8 cellular contexts compared by ENCODE assay signal in genomic region chr1:40404670-40405462, GRCh38. TPM values are rescaled to one million over a fixed set of nuclear protein-coding genes. Genes with fewer than 3 reads are reported as not detected.
DNase-seq lines count a peak whose midpoint lies in the region; ATAC-seq, FAIRE-seq and TF ChIP-seq lines count a peak whose summit lies in the region.

No MANE protein-coding gene starts in this region.

- ATAC-seq in activated CD8-positive, alpha-beta memory T cell treated with anti-CD3 and anti-CD28 coated beads, Interleukin-2, amount 10 ng/mL, durations not matched to agents 7 days and 5 days, result peak; percentile 50
- ATAC-seq in HepG2 (peak; percentile 48; the same call in 1 of the 3 replicates), GM21515 (IDR thresholded peaks at IDR 0.05; ENCODE audit: unreplicated experiment) (no peak)

- H4K20me1 ChIP-seq in HepG2 (ENCODE audit: insufficient read depth, low read length), result no peaks in the 10 kb centered on the region

- H3K4me3 Mint-ChIP-seq in activated CD8-positive, alpha-beta memory T cell treated with anti-CD3 and anti-CD28 coated beads, Interleukin-2, amount 10 ng/mL, durations not matched to agents 7 days and 5 days, result peak overlapping the region; percentile 4

- no peak overlapping the region for H3K4me3 ChIP-seq in HepG2 (replicated peaks in 1 of 3; ENCODE audit: insufficient read depth in 1 of 3, low read depth in 2 of 3, low read length in 3 of 3)

- H3K27ac Mint-ChIP-seq in activated CD8-positive, alpha-beta memory T cell treated with anti-CD3 and anti-CD28 coated beads, Interleukin-2, amount 10 ng/mL, durations not matched to agents 7 days and 5 days, result peak overlapping the region; percentile 82

- WGBS in HepG2 (ENCODE audit: low lambda C conversion rate), result 63% methylated on average over 11 of the region's 11 CpGs

- no TSS peak for BruUV-seq in HepG2 (replicated peaks; lab: Mats Ljungman, UMichigan)

- no peak overlapping the region for H3K9ac ChIP-seq in HepG2 (ENCODE audit: insufficient read depth, low read depth, low read length)

- no peak for DNase-seq in activated CD8-positive, alpha-beta memory T cell treated with anti-CD3 and anti-CD28 coated beads, Interleukin-2, amount 10 ng/mL, durations not matched to agents 7 days and 5 days
- no peak for DNase-seq in activated CD8-positive, alpha-beta memory T cell treated with anti-CD3 and anti-CD28 coated beads for 24 hours
- DNase-seq in SHP77 (lab: John Stamatoyannopoulos, UW), result peak; percentile 24 to 38
- DNase-seq in cerebellar cortex (ENCODE audit: low spot score), result peak; percentile 83
- DNase-seq in HepG2 (ENCODE audit: low spot score), result peak; percentile 60
- peak; percentile 49 for DNase-seq in urothelium cell line (ENCODE audit: low spot score)

- TF ChIP-seq POLR2A in HepG2 (IDR thresholded peaks at IDR 0.05; ENCODE audit: insufficient read depth in 1 of 2, low read depth in 2 of 2, low read length in 2 of 2), result no peak

- H3K9me3 ChIP-seq in HepG2 (ENCODE audit: low read length), result no peaks in the 10 kb centered on the region

- no peaks in the 10 kb centered on the region for H3K27me3 Mint-ChIP-seq in activated CD8-positive, alpha-beta memory T cell treated with anti-CD3 and anti-CD28 coated beads, Interleukin-2, amount 10 ng/mL, durations not matched to agents 7 days and 5 days

- no peak overlapping the region for H3K4me2 ChIP-seq in HepG2 (ENCODE audit: low read depth, low read length)

- H3K36me3 ChIP-seq in HepG2 (replicated peaks in 1 of 2; ENCODE audit: control insufficient read depth in 1 of 2, insufficient read depth in 2 of 2, low read length in 2 of 2), result peaks cover 2 to 24% of the 10 kb centered on the region in 2 experiments; a peak in 4 of 5 replicates

- H3K9me3 Mint-ChIP-seq in activated CD8-positive, alpha-beta memory T cell treated with anti-CD3 and anti-CD28 coated beads, Interleukin-2, amount 10 ng/mL, durations not matched to agents 7 days and 5 days (ENCODE audit: low read depth), result no peaks in the 10 kb centered on the region

- intact Hi-C loops in HepG2 (cut with micrococcal nuclease; ENCODE audit: unreplicated experiment), result loop anchor here (1.0 to 10.0 kb wide), 3 partner anchors 61 to 260 kb away; no protein-coding TSS in a partner anchor

- H3K4me1 ChIP-seq in HepG2 (ENCODE audit: insufficient read depth, low read length), result peaks cover 18% of the 10 kb centered on the region

- no peaks in the 10 kb centered on the region for H3K27me3 ChIP-seq in HepG2 (ENCODE audit: control insufficient read depth in 1 of 2, insufficient read depth in 2 of 2, low read length in 2 of 2)

- peaks cover 54% of the 10 kb centered on the region for H3K4me1 Mint-ChIP-seq in activated CD8-positive, alpha-beta memory T cell treated with anti-CD3 and anti-CD28 coated beads, Interleukin-2, amount 10 ng/mL, durations not matched to agents 7 days and 5 days

- H3K79me2 ChIP-seq in HepG2 (ENCODE audit: insufficient read depth, low read length), result peaks cover 41% of the 10 kb centered on the region

- in situ Hi-C loops in HepG2 (cut with HindIII; ENCODE audit: extremely low pct_ligation_motif_present, low pct_unique_long_range_greater_than_20kb), result loop anchor here (5.0 to 10.0 kb wide), 2 partner anchors 68 to 260 kb away; no protein-coding TSS in a partner anchor

- H3K27ac ChIP-seq in HepG2 (ENCODE audit: extremely low read length, insufficient read depth, low read length), result no peak overlapping the region

- CTCF ChIA-PET in activated CD8-positive, alpha-beta memory T cell treated with anti-CD3 and anti-CD28 coated beads, Interleukin-2, amount 10 ng/mL, durations not matched to agents 7 days and 5 days (lab: Charles Lee), result interaction anchor here (0.6 to 3.4 kb wide), 35 partner anchors 12 to 567 kb away, joined by 3 to 36 read pairs (median 5); partner anchors contain the start of genes CITED4, COL9A2, RLF and SMAP2
- CTCF ChIA-PET in HepG2 (lab: Yijun Ruan, JAX; ENCODE audit: low intra/inter-chr PET ratio, low total read pairs), result interaction anchor here (1.3 to 2.1 kb wide), 4 partner anchors 66 to 261 kb away, joined by 4 to 11 read pairs (median 6); no protein-coding TSS in a partner anchor

- peak; percentile 87 for TF ChIP-seq CTCF in LNCAP (IDR thresholded peaks at IDR 0.05)
- TF ChIP-seq CTCF in HepG2 (CRISPR knock-in tag; IDR thresholded peaks at IDR 0.05), result peak; percentile 78

- H2AFZ ChIP-seq in HepG2 (ENCODE audit: low read length), result no peak overlapping the region

- FAIRE-seq in HepG2 (lab: Jason Lieb, UNC) (no peak), urothelium cell line (lab: Jason Lieb, UNC) (no peak)

- POLR2A ChIA-PET in HepG2 (lab: Yijun Ruan, JAX), result interaction anchor here (0.7 to 1.4 kb wide), 4 partner anchors 31 to 89 kb away, joined by 3 to 4 read pairs (median 4); partner anchors contain the start of genes COL9A2 and SMAP2

- peak; percentile 76 for TF ChIP-seq RAD21 in HepG2 (CRISPR knock-in tag; IDR thresholded peaks at IDR 0.05)

- peaks cover 36% of the 10 kb centered on the region for H3K36me3 Mint-ChIP-seq in activated CD8-positive, alpha-beta memory T cell treated with anti-CD3 and anti-CD28 coated beads, Interleukin-2, amount 10 ng/mL, durations not matched to agents 7 days and 5 days

- no peak for TF ChIP-seq EP300 in HepG2 (IDR thresholded peaks at IDR 0.05; ENCODE audit: low read depth in 2 of 2, low read length in 2 of 2)
- no peak for TF ChIP-seq EP300 in HepG2 (CRISPR knock-in tag; IDR thresholded peaks at IDR 0.05; ENCODE audit: borderline replicate concordance)

TF ChIP-seq in HepG2, 621 proteins besides CTCF, POLR2A, EP300 and RAD21 (continues in another document):
- no peak for TF ChIP-seq HMG20B (CRISPR knock-in tag; conservative IDR thresholded peaks at IDR 0.05)
- TF ChIP-seq ZMAT3 (CRISPR knock-in tag; conservative IDR thresholded peaks at IDR 0.05), result no peak
- TF ChIP-seq PHF20 (CRISPR knock-in tag; IDR thresholded peaks at IDR 0.05), result no peak
- TF ChIP-seq ZNF510 (CRISPR knock-in tag; IDR thresholded peaks at IDR 0.05; ENCODE audit: low read depth), result no peak
- TF ChIP-seq TBX2 (CRISPR knock-in tag; IDR thresholded peaks at IDR 0.05; ENCODE audit: borderline replicate concordance), result no peak
- 0 out of 2 replicates have a peak, but pooled peaks have one; percentile 14 for TF ChIP-seq GATAD2A (CRISPR knock-in tag; IDR thresholded peaks at IDR 0.05)

RNA-seq across cellular contexts. Expression of gene SMAP2, which starts 31.3 kb away (rescaled TPM):
- 100 to 1,000 TPM; 116 to 145 TPM for total RNA-seq in activated CD8-positive, alpha-beta memory T cell treated with anti-CD3 and anti-CD28 coated beads, Interleukin-2, amount 10 ng/mL, durations not matched to agents 7 days and 5 days
- 19.0 and 21.2 TPM in 2 replicates for total RNA-seq in HepG2 (2016; rRNA removed; fragmentation: Illumina TruSeq; extraction: Trizol)
- 3.7 and 4.1 TPM in 2 replicates for total RNA-seq in HepG2 (2016; cell fraction: cytosol; rRNA removed; fragmentation: Illumina TruSeq; extraction: Trizol; ENCODE audit: low read depth)
- total RNA-seq in HepG2 (2016; cell fraction: insoluble cytoplasmic fraction; rRNA removed; fragmentation: Illumina TruSeq; extraction: Trizol), result 17.0 and 17.7 TPM in 2 replicates
- 9.4 and 9.9 TPM in 2 replicates for total RNA-seq in HepG2 (2016; cell fraction: membrane; rRNA removed; fragmentation: Illumina TruSeq; extraction: Trizol)
- 12.5 and 12.6 TPM in 2 replicates for total RNA-seq in HepG2 (2016; cell fraction: nucleus; rRNA removed; fragmentation: Illumina TruSeq; extraction: Trizol)
- 22.3 and 22.5 TPM in 2 replicates for polyA plus RNA-seq in HepG2 (2011; rRNA removed)
- polyA plus RNA-seq in HepG2 (2011; cell fraction: cytosol; rRNA removed), result 19.5 and 21.2 TPM in 2 replicates
- polyA plus RNA-seq in HepG2 (2011; cell fraction: nucleus; rRNA removed), result 14.7 and 15.6 TPM in 2 replicates
- 22.4 and 36.2 TPM in 2 replicates for polyA plus RNA-seq in HepG2 (2012)
- 2.5 and 2.8 TPM in 2 replicates for polyA plus RNA-seq in HepG2 (2016; cell fraction: cytosol; fragmentation: Illumina TruSeq; extraction: Trizol; ENCODE audit: low read depth)
- polyA plus RNA-seq in HepG2 (2016; cell fraction: insoluble cytoplasmic fraction; fragmentation: Illumina TruSeq; extraction: Trizol; ENCODE audit: low read depth), result 24.0 and 32.1 TPM in 2 replicates
- 10.0 and 10.2 TPM in 2 replicates for polyA plus RNA-seq in HepG2 (2016; cell fraction: membrane; fragmentation: Illumina TruSeq; extraction: Trizol; ENCODE audit: low read depth)
- 29.2 and 32.0 TPM in 2 replicates for polyA plus RNA-seq in HepG2 (2016; cell fraction: nucleus; fragmentation: Illumina TruSeq; extraction: Trizol; ENCODE audit: insufficient read depth, low read depth)
- polyA minus RNA-seq in HepG2 (2011; rRNA and poly(A)+ RNA removed; ENCODE audit: low replicate concordance), result 14.4 and 37.7 TPM in 2 replicates
- polyA minus RNA-seq in HepG2 (2011; cell fraction: cytosol; rRNA and poly(A)+ RNA removed), result 14.2 and 14.6 TPM in 2 replicates
- 12.0 and 16.8 TPM in 2 replicates for polyA minus RNA-seq in HepG2 (2011; cell fraction: nucleus; rRNA and poly(A)+ RNA removed)

RNA-seq across cellular contexts. Expression of gene ZFP69B, which starts 45.4 kb away (rescaled TPM):
- total RNA-seq in activated CD8-positive, alpha-beta memory T cell treated with anti-CD3 and anti-CD28 coated beads, Interleukin-2, amount 10 ng/mL, durations not matched to agents 7 days and 5 days, result 1 to 10 TPM; 3.8 to 5.1 TPM
- 7.7 and 10.8 TPM in 2 replicates for total RNA-seq in HepG2 (2016; rRNA removed; fragmentation: Illumina TruSeq; extraction: Trizol)
- 1.2 and 2.3 TPM in 2 replicates for total RNA-seq in HepG2 (2016; cell fraction: cytosol; rRNA removed; fragmentation: Illumina TruSeq; extraction: Trizol; ENCODE audit: low read depth)
- 7.8 and 10.0 TPM in 2 replicates for total RNA-seq in HepG2 (2016; cell fraction: insoluble cytoplasmic fraction; rRNA removed; fragmentation: Illumina TruSeq; extraction: Trizol)
- 6.5 and 6.8 TPM in 2 replicates for total RNA-seq in HepG2 (2016; cell fraction: membrane; rRNA removed; fragmentation: Illumina TruSeq; extraction: Trizol)
- 7.1 TPM in 2 replicates for total RNA-seq in HepG2 (2016; cell fraction: nucleus; rRNA removed; fragmentation: Illumina TruSeq; extraction: Trizol)
- 4.6 and 4.9 TPM in 2 replicates for polyA plus RNA-seq in HepG2 (2011; rRNA removed)
- polyA plus RNA-seq in HepG2 (2011; cell fraction: cytosol; rRNA removed), result 2.2 and 3.9 TPM in 2 replicates
- 2.4 and 3.6 TPM in 2 replicates for polyA plus RNA-seq in HepG2 (2011; cell fraction: nucleus; rRNA removed)
- polyA plus RNA-seq in HepG2 (2012), result 6.1 and 7.8 TPM in 2 replicates
- polyA plus RNA-seq in HepG2 (2016; cell fraction: cytosol; fragmentation: Illumina TruSeq; extraction: Trizol; ENCODE audit: low read depth), result 1.3 and 1.9 TPM in 2 replicates
- polyA plus RNA-seq in HepG2 (2016; cell fraction: insoluble cytoplasmic fraction; fragmentation: Illumina TruSeq; extraction: Trizol; ENCODE audit: low read depth), result 8.4 and 8.8 TPM in 2 replicates
- 3.3 and 3.5 TPM in 2 replicates for polyA plus RNA-seq in HepG2 (2016; cell fraction: membrane; fragmentation: Illumina TruSeq; extraction: Trizol; ENCODE audit: low read depth)
- 7.3 and 8.2 TPM in 2 replicates for polyA plus RNA-seq in HepG2 (2016; cell fraction: nucleus; fragmentation: Illumina TruSeq; extraction: Trizol; ENCODE audit: insufficient read depth, low read depth)
- 0.75 and 2.9 TPM in 2 replicates for polyA minus RNA-seq in HepG2 (2011; rRNA and poly(A)+ RNA removed; ENCODE audit: low replicate concordance)
- polyA minus RNA-seq in HepG2 (2011; cell fraction: cytosol; rRNA and poly(A)+ RNA removed), result 4.3 and 5.0 TPM in 2 replicates
- polyA minus RNA-seq in HepG2 (2011; cell fraction: nucleus; rRNA and poly(A)+ RNA removed), result 11.3 and 17.8 TPM in 2 replicates

Comparison
In these comparisons a context has a peak if more than half of its experiments do, and no peak if none do; other contexts are left out.
1. DNase-seq: peak in SHP77 (2 of 2), cerebellar cortex (single experiment), HepG2 (single experiment) and urothelium cell line (single experiment); none in activated CD8-positive, alpha-beta memory T cell treated with anti-CD3 and anti-CD28 coated beads, Interleukin-2, amount 10 ng/mL, durations not matched to agents 7 days and 5 days (single experiment) and activated CD8-positive, alpha-beta memory T cell treated with anti-CD3 and anti-CD28 coated beads for 24 hours (single experiment).